ENCODE assay signal across 1 cellular context in genomic region chrX:66728818-66729271, GRCh38.
TF ChIP-seq lines count a peak whose summit lies in the region.

No MANE protein-coding gene starts in this region.

TF ChIP-seq in K562, 482 proteins besides CTCF, POLR2A, EP300 and RAD21 (continued from another document):
- TF ChIP-seq MBD1 (CRISPR knock-in tag; IDR thresholded peaks at IDR 0.05) (no peak), ZBTB1 (CRISPR knock-in tag; IDR thresholded peaks at IDR 0.05; ENCODE audit: borderline replicate concordance, low read depth) (no peak), MTA1 (IDR thresholded peaks at IDR 0.05; ENCODE audit: borderline replicate concordance) (no peak), NFE2 (IDR thresholded peaks at IDR 0.05; ENCODE audit: low read depth) (no peak), STAT5A (IDR thresholded peaks at IDR 0.05; ENCODE audit: borderline replicate concordance, low read length) (0 out of 2 replicates have a peak, but pooled peaks have one; percentile 7), XRCC5 (IDR thresholded peaks at IDR 0.05; ENCODE audit: low read depth, low read length) (0 out of 2 replicates have a peak, but pooled peaks have one; percentile 42), CBFA2T3 (IDR thresholded peaks at IDR 0.05) (no peak), ZFP30 (CRISPR knock-in tag; IDR thresholded peaks at IDR 0.05; ENCODE audit: borderline replicate concordance) (no peak), ATF3 (IDR thresholded peaks at IDR 0.05) (peak; percentile 26; the same call in 1 of the 2 replicates), ATF3 (CRISPR knock-in tag; conservative IDR thresholded peaks at IDR 0.05) (no peak), KLF1 (tag; IDR thresholded peaks at IDR 0.05) (0 out of 2 replicates have a peak, but pooled peaks have one; percentile 25), POLR3A (IDR thresholded peaks at IDR 0.05; ENCODE audit: borderline replicate concordance, extremely low read depth, insufficient read depth, insufficient read length) (no peak), ZNF507 (tag; conservative IDR thresholded peaks at IDR 0.05) (no peak), MAFK (IDR thresholded peaks at IDR 0.05; ENCODE audit: low read length) (no peak), SMARCB1 (IDR thresholded peaks at IDR 0.05; ENCODE audit: insufficient read length, low read depth) (no peak), GABPB1 (CRISPR knock-in tag; IDR thresholded peaks at IDR 0.05) (no peak), ZBTB8A (IDR thresholded peaks at IDR 0.05; ENCODE audit: partially characterized antibody) (no peak), TRIM24 (IDR thresholded peaks at IDR 0.05) (no peak), RBM22 (IDR thresholded peaks at IDR 0.05; ENCODE audit: low read depth, low read length, poor library complexity, severe bottlenecking) (no peak), RREB1 (CRISPR knock-in tag; IDR thresholded peaks at IDR 0.05) (no peak), CAMTA2 (CRISPR knock-in tag; conservative IDR thresholded peaks at IDR 0.05) (no peak), SMAD3 (CRISPR knock-in tag; conservative IDR thresholded peaks at IDR 0.05) (no peak), RBM15 (IDR thresholded peaks at IDR 0.05; ENCODE audit: insufficient read depth, low read length) (no peak)
- TF ChIP-seq, protein P1, sequence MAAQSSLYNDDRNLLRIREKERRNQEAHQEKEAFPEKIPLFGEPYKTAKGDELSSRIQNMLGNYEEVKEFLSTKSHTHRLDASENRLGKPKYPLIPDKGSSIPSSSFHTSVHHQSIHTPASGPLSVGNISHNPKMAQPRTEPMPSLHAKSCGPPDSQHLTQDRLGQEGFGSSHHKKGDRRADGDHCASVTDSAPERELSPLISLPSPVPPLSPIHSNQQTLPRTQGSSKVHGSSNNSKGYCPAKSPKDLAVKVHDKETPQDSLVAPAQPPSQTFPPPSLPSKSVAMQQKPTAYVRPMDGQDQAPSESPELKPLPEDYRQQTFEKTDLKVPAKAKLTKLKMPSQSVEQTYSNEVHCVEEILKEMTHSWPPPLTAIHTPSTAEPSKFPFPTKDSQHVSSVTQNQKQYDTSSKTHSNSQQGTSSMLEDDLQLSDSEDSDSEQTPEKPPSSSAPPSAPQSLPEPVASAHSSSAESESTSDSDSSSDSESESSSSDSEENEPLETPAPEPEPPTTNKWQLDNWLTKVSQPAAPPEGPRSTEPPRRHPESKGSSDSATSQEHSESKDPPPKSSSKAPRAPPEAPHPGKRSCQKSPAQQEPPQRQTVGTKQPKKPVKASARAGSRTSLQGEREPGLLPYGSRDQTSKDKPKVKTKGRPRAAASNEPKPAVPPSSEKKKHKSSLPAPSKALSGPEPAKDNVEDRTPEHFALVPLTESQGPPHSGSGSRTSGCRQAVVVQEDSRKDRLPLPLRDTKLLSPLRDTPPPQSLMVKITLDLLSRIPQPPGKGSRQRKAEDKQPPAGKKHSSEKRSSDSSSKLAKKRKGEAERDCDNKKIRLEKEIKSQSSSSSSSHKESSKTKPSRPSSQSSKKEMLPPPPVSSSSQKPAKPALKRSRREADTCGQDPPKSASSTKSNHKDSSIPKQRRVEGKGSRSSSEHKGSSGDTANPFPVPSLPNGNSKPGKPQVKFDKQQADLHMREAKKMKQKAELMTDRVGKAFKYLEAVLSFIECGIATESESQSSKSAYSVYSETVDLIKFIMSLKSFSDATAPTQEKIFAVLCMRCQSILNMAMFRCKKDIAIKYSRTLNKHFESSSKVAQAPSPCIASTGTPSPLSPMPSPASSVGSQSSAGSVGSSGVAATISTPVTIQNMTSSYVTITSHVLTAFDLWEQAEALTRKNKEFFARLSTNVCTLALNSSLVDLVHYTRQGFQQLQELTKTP (IDR thresholded peaks at IDR 0.05; ENCODE audit: low read depth in 1 of 2, partially characterized antibody in 2 of 2): no peak
- TF ChIP-seq, protein P2, sequence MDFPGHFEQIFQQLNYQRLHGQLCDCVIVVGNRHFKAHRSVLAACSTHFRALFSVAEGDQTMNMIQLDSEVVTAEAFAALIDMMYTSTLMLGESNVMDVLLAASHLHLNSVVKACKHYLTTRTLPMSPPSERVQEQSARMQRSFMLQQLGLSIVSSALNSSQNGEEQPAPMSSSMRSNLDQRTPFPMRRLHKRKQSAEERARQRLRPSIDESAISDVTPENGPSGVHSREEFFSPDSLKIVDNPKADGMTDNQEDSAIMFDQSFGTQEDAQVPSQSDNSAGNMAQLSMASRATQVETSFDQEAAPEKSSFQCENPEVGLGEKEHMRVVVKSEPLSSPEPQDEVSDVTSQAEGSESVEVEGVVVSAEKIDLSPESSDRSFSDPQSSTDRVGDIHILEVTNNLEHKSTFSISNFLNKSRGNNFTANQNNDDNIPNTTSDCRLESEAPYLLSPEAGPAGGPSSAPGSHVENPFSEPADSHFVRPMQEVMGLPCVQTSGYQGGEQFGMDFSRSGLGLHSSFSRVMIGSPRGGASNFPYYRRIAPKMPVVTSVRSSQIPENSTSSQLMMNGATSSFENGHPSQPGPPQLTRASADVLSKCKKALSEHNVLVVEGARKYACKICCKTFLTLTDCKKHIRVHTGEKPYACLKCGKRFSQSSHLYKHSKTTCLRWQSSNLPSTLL (IDR thresholded peaks at IDR 0.05): no peak
- TF ChIP-seq, protein P3, sequence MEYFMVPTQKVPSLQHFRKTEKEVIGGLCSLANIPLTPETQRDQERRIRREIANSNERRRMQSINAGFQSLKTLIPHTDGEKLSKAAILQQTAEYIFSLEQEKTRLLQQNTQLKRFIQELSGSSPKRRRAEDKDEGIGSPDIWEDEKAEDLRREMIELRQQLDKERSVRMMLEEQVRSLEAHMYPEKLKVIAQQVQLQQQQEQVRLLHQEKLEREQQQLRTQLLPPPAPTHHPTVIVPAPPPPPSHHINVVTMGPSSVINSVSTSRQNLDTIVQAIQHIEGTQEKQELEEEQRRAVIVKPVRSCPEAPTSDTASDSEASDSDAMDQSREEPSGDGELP (CRISPR knock-in tag; IDR thresholded peaks at IDR 0.05; ENCODE audit: borderline replicate concordance): peak; percentile 30; the same call in 1 of the 2 replicates
